ENCODE assay signal across 12 cellular contexts in genomic region chr9:31519011-31519410, GRCh38.
DNase-seq lines count a peak whose midpoint lies in the region; ATAC-seq lines count a peak whose summit lies in the region.
"Had no signal": no experiment of that assay in that cellular context is flagged by ENCODE, and none has a peak within 500 bp of the region (broad histone marks: within the 10 kb centered on the region; RNA-seq: fewer than 3 reads in every experiment).

No MANE protein-coding gene starts in this region.

- no peak overlapping the region for H3K4me3 ChIP-seq in MG63
- H3K4me3 ChIP-seq: tibial artery had no signal

- no peak overlapping the region for H3K4me3 Mint-ChIP-seq in T-cell

- no peaks in the 10 kb centered on the region for H3K27me3 Mint-ChIP-seq in T-cell

- CTCF ChIA-PET in T-cell (lab: Charles Lee), result no interaction called here

- H3K9me3 Mint-ChIP-seq in T-cell, result peaks cover 3 to 11% (median 11%) of the 10 kb centered on the region in 3 donors

- POLR2A ChIA-PET in T-cell (lab: Charles Lee), result no interaction called here

- H3K36me3 ChIP-seq in MG63, result no peaks in the 10 kb centered on the region
- H3K36me3 ChIP-seq: tibial artery had no signal

- peaks cover 11 to 22% (median 21%) of the 10 kb centered on the region in 3 donors for H3K4me1 Mint-ChIP-seq in T-cell

- H3K9me3 ChIP-seq in MG63, result no peaks in the 10 kb centered on the region
- H3K9me3 ChIP-seq: tibial artery had no signal

- ATAC-seq in HG02610 (IDR thresholded peaks at IDR 0.05; ENCODE audit: unreplicated experiment) (peak; percentile 92), T-cell (replicated peaks in 1 of 4) (peak in 1 of 4 experiments; percentile 70), esophagus mucosa (no peak)
- ATAC-seq: right cardiac atrium had no signal

- H3K36me3 Mint-ChIP-seq in T-cell, result peaks cover 5% of the 10 kb centered on the region

- DNase-seq in NCI-H345 (lab: John Stamatoyannopoulos, UW), result peak; percentile 17
- no peak for DNase-seq in NCI-H345 treated with DMSO at 0.1 percent for 48 hours (lab: John Stamatoyannopoulos, UW; ENCODE audit: unreplicated experiment)
- DNase-seq in T-cell, result peak in 27 of 34 experiments; percentile 3 to 53 (median 26)
- DNase-seq in stimulated activated CD4-positive, alpha-beta T cell treated with anti-CD3 and anti-CD28 coated beads, Interleukin-1b, Interleukin-23, amount 100 ng/mL, for 48 hours, result peak; percentile 19
- no peak for DNase-seq in MG63
- DNase-seq in NCI-H1694 treated with DMSO at 0.1 percent for 48 hours (lab: John Stamatoyannopoulos, UW), result no peak
- DNase-seq: dermis blood vessel endothelial cell, NCI-H1092 treated with DMSO at 0.1 percent for 48 hours, tibial artery had no signal

- H3K27me3 ChIP-seq in MG63, result no peaks in the 10 kb centered on the region
- H3K27me3 ChIP-seq: tibial artery had no signal

- H3K27ac Mint-ChIP-seq in T-cell, result no peak overlapping the region

Comparison
In these comparisons a context has a peak if more than half of its experiments do, and no peak if none do; other contexts are left out.
1. DNase-seq: peak in NCI-H345 (single experiment), T-cell (27 of 34) and stimulated activated CD4-positive, alpha-beta T cell treated with anti-CD3 and anti-CD28 coated beads, Interleukin-1b, Interleukin-23, amount 100 ng/mL, for 48 hours (single experiment); none in NCI-H345 treated with DMSO at 0.1 percent for 48 hours (single experiment), MG63 (single experiment) and NCI-H1694 treated with DMSO at 0.1 percent for 48 hours (single experiment).